Comparison of ENCODE assay signal across 26 cellular contexts in genomic region chr15:43046484-43046883, GRCh38. TPM values are rescaled to one million over a fixed set of nuclear protein-coding genes. Genes with fewer than 3 reads are reported as not detected.
DNase-seq lines count a peak whose midpoint lies in the region; ATAC-seq, FAIRE-seq and TF ChIP-seq lines count a peak whose summit lies in the region.
"Had no signal": no experiment of that assay in that cellular context is flagged by ENCODE, and none has a peak within 500 bp of the region (broad histone marks: within the 10 kb centered on the region; RNA-seq: fewer than 3 reads in every experiment).

No MANE protein-coding gene starts in this region.

- no peak for DNase-seq in activated naive CD4-positive, alpha-beta T cell treated with anti-CD3 and anti-CD28 coated beads, Interleukin-2, amount 50 U/mL, for 72 hours (ENCODE audit: low spot score in 2 of 2)
- DNase-seq in HepG2 (ENCODE audit: low spot score) (no peak), right lobe of liver (no peak), memory B cell (ENCODE audit: low spot score in 2 of 2) (no peak), lower leg skin (ENCODE audit: low spot score in 2 of 2) (no peak)
- DNase-seq: ACHN; BE2C; C1 segment of cervical spinal cord; CD4-positive, alpha-beta memory T cell; CD4-positive, CD25-positive, alpha-beta regulatory T cell; CD8-positive, alpha-beta memory T cell; COR-L47; DMS 273 treated with DMSO at 0.1 percent for 48 hours; DMS153; DMS53; DMS79; DND-41; EL; GDM1 had no signal

- no peak overlapping the region for H3K4me2 ChIP-seq in HepG2 (ENCODE audit: low read depth, low read length)
- H3K4me2 ChIP-seq: BLaER1 had no signal

- POLR2A ChIA-PET in HepG2 (lab: Yijun Ruan, JAX) = no interaction called here

- peaks cover 34% of the 10 kb centered on the region for H3K36me3 Mint-ChIP-seq in activated naive CD4-positive, alpha-beta T cell treated with anti-CD3 and anti-CD28 coated beads, Interleukin-2, amount 50 U/mL, for 24 hours
- H3K36me3 Mint-ChIP-seq in activated naive CD4-positive, alpha-beta T cell treated with anti-CD3 and anti-CD28 coated beads, Interleukin-2, amount 50 U/mL, for 72 hours = peaks cover 14 to 31% of the 10 kb centered on the region in 2 donors
- H3K36me3 Mint-ChIP-seq in memory B cell = peaks cover 42% of the 10 kb centered on the region

- peak overlapping the region; percentile 5 for H3K27ac Mint-ChIP-seq in activated naive CD4-positive, alpha-beta T cell treated with anti-CD3 and anti-CD28 coated beads, Interleukin-2, amount 50 U/mL, for 24 hours
- no peak overlapping the region for H3K27ac Mint-ChIP-seq in activated naive CD4-positive, alpha-beta T cell treated with anti-CD3 and anti-CD28 coated beads, Interleukin-2, amount 50 U/mL, for 72 hours
- H3K27ac Mint-ChIP-seq in memory B cell = peak overlapping the region; percentile 31

- H3K36me3 ChIP-seq in HepG2 (replicated peaks in 1 of 2; ENCODE audit: control insufficient read depth in 1 of 2, insufficient read depth in 2 of 2, low read length in 2 of 2) = peaks cover 9 to 47% of the 10 kb centered on the region in 2 experiments
- peaks cover 0 to 23% (median 8%) of the 10 kb centered on the region in 4 donors for H3K36me3 ChIP-seq in right lobe of liver

- TF ChIP-seq EP300 in HepG2 (IDR thresholded peaks at IDR 0.05; ENCODE audit: low read depth in 2 of 2, low read length in 2 of 2) = no peak
- TF ChIP-seq EP300 in HepG2 (CRISPR knock-in tag; IDR thresholded peaks at IDR 0.05; ENCODE audit: borderline replicate concordance) = no peak

- H3K4me3 ChIP-seq in HepG2 (replicated peaks in 1 of 3; ENCODE audit: insufficient read depth in 1 of 3, low read depth in 2 of 3, low read length in 3 of 3) (no peak overlapping the region), right lobe of liver (no peak overlapping the region), lower leg skin (ENCODE audit: low read depth, poor library complexity, severe bottlenecking) (no peak overlapping the region)
- H3K4me3 ChIP-seq: BLaER1, GM12878 had no signal

- CTCF ChIA-PET in HepG2 (lab: Yijun Ruan, JAX; ENCODE audit: low intra/inter-chr PET ratio, low total read pairs) = no interaction called here

- no peak for TF ChIP-seq RAD21 in HepG2 (CRISPR knock-in tag; IDR thresholded peaks at IDR 0.05)

- intact Hi-C loops in HepG2 (cut with micrococcal nuclease; ENCODE audit: unreplicated experiment) = no loop called here
- intact Hi-C loops in right lobe of liver (cut with DNase I) = no loop called here
- intact Hi-C loops in lower leg skin (cut with DNase I; ENCODE audit: low total_unique reads) = no loop called here

- in situ Hi-C loops in HepG2 (cut with HindIII; ENCODE audit: extremely low pct_ligation_motif_present, low pct_unique_long_range_greater_than_20kb) = no loop called here

- H3K27ac ChIP-seq in HepG2 (ENCODE audit: extremely low read length, insufficient read depth, low read length) = no peak overlapping the region
- no peak overlapping the region for H3K27ac ChIP-seq in right lobe of liver
- H3K27ac ChIP-seq: 22Rv1, BLaER1 had no signal

- H3K79me2 ChIP-seq in HepG2 (ENCODE audit: insufficient read depth, low read length) = no peaks in the 10 kb centered on the region

- 95% methylated on average over 2 of the region's 2 CpGs for WGBS in HepG2 (ENCODE audit: low lambda C conversion rate)
- 95% methylated on average over 2 of the region's 2 CpGs for WGBS in right lobe of liver (ENCODE audit: insufficient coverage, low coverage, low lambda C conversion rate, missing lambda C conversion rate)
- 89 to 94% methylated on average over 2 of the region's 2 CpGs for WGBS in lower leg skin, 2 donors

- no peaks in the 10 kb centered on the region for H4K20me1 ChIP-seq in HepG2 (ENCODE audit: insufficient read depth, low read length)
- H4K20me1 ChIP-seq: BLaER1 had no signal

- no peaks in the 10 kb centered on the region for H3K4me1 ChIP-seq in HepG2 (ENCODE audit: insufficient read depth, low read length)
- H3K4me1 ChIP-seq in right lobe of liver = no peaks in the 10 kb centered on the region
- H3K4me1 ChIP-seq: BE2C, BLaER1 had no signal

- no peaks in the 10 kb centered on the region for H3K27me3 Mint-ChIP-seq in activated naive CD4-positive, alpha-beta T cell treated with anti-CD3 and anti-CD28 coated beads, Interleukin-2, amount 50 U/mL, for 24 hours
- no peaks in the 10 kb centered on the region for H3K27me3 Mint-ChIP-seq in memory B cell
- H3K27me3 Mint-ChIP-seq: CD4-positive, alpha-beta memory T cell; CD4-positive, CD25-positive, alpha-beta regulatory T cell; CD8-positive, alpha-beta memory T cell had no signal

- FAIRE-seq in HepG2 (lab: Jason Lieb, UNC) = no peak
- FAIRE-seq: GM18507 had no signal

- H3K27me3 ChIP-seq in HepG2 (ENCODE audit: control insufficient read depth in 1 of 2, insufficient read depth in 2 of 2, low read length in 2 of 2) (no peaks in the 10 kb centered on the region), right lobe of liver (no peaks in the 10 kb centered on the region)
- H3K27me3 ChIP-seq: BE2C, BLaER1 had no signal

- no peak overlapping the region for H3K9ac ChIP-seq in HepG2 (ENCODE audit: insufficient read depth, low read depth, low read length)
- H3K9ac ChIP-seq: BLaER1 had no signal

- TF ChIP-seq CTCF in HepG2 (CRISPR knock-in tag; IDR thresholded peaks at IDR 0.05) (no peak), right lobe of liver (IDR thresholded peaks at IDR 0.05) (no peak), lower leg skin (IDR thresholded peaks at IDR 0.05) (no peak)

- H2AFZ ChIP-seq in HepG2 (ENCODE audit: low read length) = no peak overlapping the region

- H3K9me3 ChIP-seq in HepG2 (ENCODE audit: low read length) = no peaks in the 10 kb centered on the region
- H3K9me3 ChIP-seq in right lobe of liver = no peaks in the 10 kb centered on the region
- H3K9me3 ChIP-seq: BE2C had no signal

- no TSS peak for BruUV-seq in HepG2 (replicated peaks; lab: Mats Ljungman, UMichigan)

- TF ChIP-seq POLR2A in HepG2 (IDR thresholded peaks at IDR 0.05; ENCODE audit: insufficient read depth in 1 of 2, low read depth in 2 of 2, low read length in 2 of 2) = no peak
- no peak for TF ChIP-seq POLR2A in right lobe of liver (IDR thresholded peaks at IDR 0.05)
- no peak for TF ChIP-seq POLR2A in lower leg skin (IDR thresholded peaks at IDR 0.05)

- no peaks in the 10 kb centered on the region for H3K4me1 Mint-ChIP-seq in activated naive CD4-positive, alpha-beta T cell treated with anti-CD3 and anti-CD28 coated beads, Interleukin-2, amount 50 U/mL, for 24 hours
- no peaks in the 10 kb centered on the region for H3K4me1 Mint-ChIP-seq in memory B cell
- H3K4me1 Mint-ChIP-seq: CD14-positive monocyte had no signal

- no peak for ATAC-seq in activated naive CD4-positive, alpha-beta T cell treated with anti-CD3 and anti-CD28 coated beads, Interleukin-2, amount 50 U/mL, for 72 hours
- no peak for ATAC-seq in HepG2
- ATAC-seq in right lobe of liver = no peak
- ATAC-seq in memory B cell (ENCODE audit: low read depth) = no peak
- no peak for ATAC-seq in GM18870 (IDR thresholded peaks at IDR 0.05; ENCODE audit: unreplicated experiment)
- ATAC-seq: GM12878 had no signal

- H3K9me3 Mint-ChIP-seq in activated naive CD4-positive, alpha-beta T cell treated with anti-CD3 and anti-CD28 coated beads, Interleukin-2, amount 50 U/mL, for 24 hours = no peaks in the 10 kb centered on the region
- peaks cover 5% of the 10 kb centered on the region in 2 donors for H3K9me3 Mint-ChIP-seq in activated naive CD4-positive, alpha-beta T cell treated with anti-CD3 and anti-CD28 coated beads, Interleukin-2, amount 50 U/mL, for 72 hours
- H3K9me3 Mint-ChIP-seq in memory B cell = peaks cover 1% of the 10 kb centered on the region

- H3K4me3 Mint-ChIP-seq in activated naive CD4-positive, alpha-beta T cell treated with anti-CD3 and anti-CD28 coated beads, Interleukin-2, amount 50 U/mL, for 24 hours = no peak overlapping the region
- H3K4me3 Mint-ChIP-seq in memory B cell = no peak overlapping the region
- H3K4me3 Mint-ChIP-seq: CD14-positive monocyte; CD4-positive, alpha-beta memory T cell; CD4-positive, CD25-positive, alpha-beta regulatory T cell; CD8-positive, alpha-beta memory T cell had no signal

RNA-seq across cellular contexts. Expression of gene UBR1, which starts 59.4 kb away (rescaled TPM):
- total RNA-seq in activated naive CD4-positive, alpha-beta T cell treated with anti-CD3 and anti-CD28 coated beads, Interleukin-2, amount 50 U/mL, for 72 hours = 10 to 100 TPM; 31.0 to 32.1 TPM
- total RNA-seq in HepG2 (2016; rRNA removed; fragmentation: Illumina TruSeq; extraction: Trizol) = 18.0 and 21.7 TPM in 2 replicates
- 9.3 and 9.4 TPM in 2 replicates for total RNA-seq in HepG2 (2016; cell fraction: cytosol; rRNA removed; fragmentation: Illumina TruSeq; extraction: Trizol; ENCODE audit: low read depth)
- 17.5 and 18.2 TPM in 2 replicates for total RNA-seq in HepG2 (2016; cell fraction: insoluble cytoplasmic fraction; rRNA removed; fragmentation: Illumina TruSeq; extraction: Trizol)
- total RNA-seq in HepG2 (2016; cell fraction: membrane; rRNA removed; fragmentation: Illumina TruSeq; extraction: Trizol) = 4.4 and 5.0 TPM in 2 replicates
- total RNA-seq in HepG2 (2016; cell fraction: nucleus; rRNA removed; fragmentation: Illumina TruSeq; extraction: Trizol) = 32.7 and 33.5 TPM in 2 replicates
- polyA plus RNA-seq in HepG2 (2011; rRNA removed) = 6.4 and 7.2 TPM in 2 replicates
- 2.6 and 4.7 TPM in 2 replicates for polyA plus RNA-seq in HepG2 (2011; cell fraction: cytosol; rRNA removed)
- 7.8 and 8.8 TPM in 2 replicates for polyA plus RNA-seq in HepG2 (2011; cell fraction: nucleus; rRNA removed)
- polyA plus RNA-seq in HepG2 (2012) = 9.7 and 11.8 TPM in 2 replicates
- polyA plus RNA-seq in HepG2 (2016; cell fraction: cytosol; fragmentation: Illumina TruSeq; extraction: Trizol; ENCODE audit: low read depth) = 0.95 and 1.2 TPM in 2 replicates
- 6.2 and 7.4 TPM in 2 replicates for polyA plus RNA-seq in HepG2 (2016; cell fraction: insoluble cytoplasmic fraction; fragmentation: Illumina TruSeq; extraction: Trizol; ENCODE audit: low read depth)
- polyA plus RNA-seq in HepG2 (2016; cell fraction: membrane; fragmentation: Illumina TruSeq; extraction: Trizol; ENCODE audit: low read depth) = 0.58 and 1.1 TPM in 2 replicates
- polyA plus RNA-seq in HepG2 (2016; cell fraction: nucleus; fragmentation: Illumina TruSeq; extraction: Trizol; ENCODE audit: insufficient read depth, low read depth) = 11.8 and 15.4 TPM in 2 replicates
- 14.1 and 20.9 TPM in 2 replicates for polyA minus RNA-seq in HepG2 (2011; rRNA and poly(A)+ RNA removed; ENCODE audit: low replicate concordance)
- 11.9 and 12.7 TPM in 2 replicates for polyA minus RNA-seq in HepG2 (2011; cell fraction: cytosol; rRNA and poly(A)+ RNA removed)
- 68.1 and 101 TPM in 2 replicates for polyA minus RNA-seq in HepG2 (2011; cell fraction: nucleus; rRNA and poly(A)+ RNA removed)
- total RNA-seq in right lobe of liver = 10 to 100 TPM in 3 of 6 experiments, 1 to 10 TPM in 3; 8.8 to 15.6 (median 10.6) TPM
- 10 to 100 TPM; 11.6 to 38.2 (median 17.2) TPM for total RNA-seq in lower leg skin

Comparison
In these comparisons a context has a peak if more than half of its experiments do, and no peak if none do; other contexts are left out.
1. H3K27ac Mint-ChIP-seq: peak in activated naive CD4-positive, alpha-beta T cell treated with anti-CD3 and anti-CD28 coated beads, Interleukin-2, amount 50 U/mL, for 24 hours (single experiment) and memory B cell (single experiment); none in activated naive CD4-positive, alpha-beta T cell treated with anti-CD3 and anti-CD28 coated beads, Interleukin-2, amount 50 U/mL, for 72 hours (0 of 2).